In the genomic region with DNA sequence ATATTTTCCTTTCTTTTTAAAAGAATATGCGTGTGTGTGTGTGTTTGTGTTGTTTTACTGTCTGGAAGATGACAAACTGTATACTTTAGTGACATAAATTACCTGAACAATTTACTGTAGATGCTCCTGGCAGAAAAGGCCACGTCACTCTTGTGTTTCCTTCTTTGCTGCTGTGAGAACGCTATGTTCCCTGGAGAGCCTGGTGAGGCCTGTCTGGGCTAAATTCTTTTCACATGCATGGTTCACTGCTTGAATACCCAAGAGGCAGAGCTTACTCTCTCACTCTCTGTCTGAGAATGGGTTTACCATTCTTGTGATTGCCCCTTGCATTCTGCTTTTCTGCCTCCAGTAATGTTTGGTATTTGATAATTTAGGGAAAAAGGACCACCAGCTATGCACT, we compare ENCODE assay signal across 1 cellular context.
TF ChIP-seq lines count a peak whose summit lies in the region.

No MANE protein-coding gene starts in this region.

TF ChIP-seq in GM23338, 12 proteins besides CTCF, POLR2A, EP300 and RAD21 (continued from another document):
- TF ChIP-seq POLR2AphosphoS5 (IDR thresholded peaks at IDR 0.05; ENCODE audit: low read depth): no peak
TF ChIP-seq in GM23338: peak in this region for 2.
